ENCODE assay signal across 8 cellular contexts in genomic region chr17:59830007-59830630, GRCh38.
DNase-seq lines count a peak whose midpoint lies in the region; ATAC-seq and TF ChIP-seq lines count a peak whose summit lies in the region.

No MANE protein-coding gene starts in this region.

- no peak for ATAC-seq in GM19035 (IDR thresholded peaks at IDR 0.05; ENCODE audit: unreplicated experiment)

- peaks cover 1% of the 10 kb centered on the region for H3K36me3 Mint-ChIP-seq in osteocyte (ENCODE audit: unreplicated experiment)

- intact Hi-C loops in colonic mucosa (cut with DNase I) (no loop called here), posterior vena cava (cut with DNase I) (no loop called here)

- no peaks in the 10 kb centered on the region for H3K36me3 ChIP-seq in colonic mucosa

- peaks cover 74% of the 10 kb centered on the region for H3K4me1 Mint-ChIP-seq in osteocyte (ENCODE audit: unreplicated experiment)

- H3K27ac ChIP-seq in colonic mucosa: peak overlapping the region; percentile 94

- H3K27me3 ChIP-seq in colonic mucosa: no peaks in the 10 kb centered on the region

- no peaks in the 10 kb centered on the region for H3K9me3 ChIP-seq in colonic mucosa

- H3K4me3 ChIP-seq in colonic mucosa: peak overlapping the region; percentile 3

- H3K27ac Mint-ChIP-seq in osteocyte (ENCODE audit: unreplicated experiment): peak overlapping the region; percentile 88

- no peaks in the 10 kb centered on the region for H3K9me3 Mint-ChIP-seq in osteocyte (ENCODE audit: unreplicated experiment)

- H3K4me3 Mint-ChIP-seq in osteocyte (ENCODE audit: unreplicated experiment): peak overlapping the region; percentile 59

- H3K27me3 Mint-ChIP-seq in osteocyte (ENCODE audit: unreplicated experiment): no peaks in the 10 kb centered on the region

- peaks cover 12% of the 10 kb centered on the region for H3K4me1 ChIP-seq in colonic mucosa

- H3K9ac ChIP-seq in colonic mucosa (ENCODE audit: low read depth in 2 of 2, low read length in 2 of 2): peak overlapping the region in 1 of 2 donors; percentile 78

- TF ChIP-seq CTCF in colonic mucosa (IDR thresholded peaks at IDR 0.05): no peak
- TF ChIP-seq CTCF in osteocyte (IDR thresholded peaks at IDR 0.05): no peak

- DNase-seq in DMS 273 (lab: John Stamatoyannopoulos, UW; ENCODE audit: unreplicated experiment) (peak; percentile 93), colonic mucosa (peak; percentile 34), osteocyte (ENCODE audit: extremely low spot score, unreplicated experiment) (no peak), 8988T (no peak), NCI-H2196 treated with DMSO at 0.1 percent for 48 hours (lab: John Stamatoyannopoulos, UW; ENCODE audit: unreplicated experiment) (no peak), posterior vena cava (ENCODE audit: low spot score) (no peak)

TF ChIP-seq in PFSK-1, 5 proteins besides CTCF, POLR2A, EP300 and RAD21:
- TF ChIP-seq POLR2AphosphoS5 (IDR thresholded peaks at IDR 0.05; ENCODE audit: low read depth, low read length) (no peak), REST (IDR thresholded peaks at IDR 0.05; ENCODE audit: insufficient read depth in 1 of 2, low read depth in 2 of 2, low read length in 2 of 2) (no peak), TAF1 (IDR thresholded peaks at IDR 0.05; ENCODE audit: borderline replicate concordance, insufficient read depth, low read length) (peak; percentile 37; the same call in 1 of the 2 replicates), FOXP2 (optimal IDR thresholded peaks at IDR 0.05; ENCODE audit: borderline replicate concordance, extremely low read depth, extremely low read length, insufficient read depth) (peak; percentile 12), SIN3A (IDR thresholded peaks at IDR 0.05; ENCODE audit: borderline replicate concordance, insufficient read depth, low read length) (no peak)

Comparison
In these comparisons a context has a peak if more than half of its experiments do, and no peak if none do; other contexts are left out.
1. DNase-seq: peak in DMS 273 (single experiment) and colonic mucosa (single experiment); none in osteocyte (single experiment), 8988T (single experiment), NCI-H2196 treated with DMSO at 0.1 percent for 48 hours (single experiment) and posterior vena cava (single experiment).